Comparison of ENCODE assay signal across 15 cellular contexts in genomic region chr6:113488812-113489685, GRCh38.
A peak's percentile ranks its signal among the peaks of the same experiment; 100 is the strongest.
DNase-seq lines count a peak whose midpoint lies in the region; ATAC-seq and TF ChIP-seq lines count a peak whose summit lies in the region.
"Had no signal": no experiment of that assay in that cellular context is flagged by ENCODE, and none has a peak within 500 bp of the region (broad histone marks: within the 10 kb centered on the region; RNA-seq: fewer than 3 reads in every experiment).

No MANE protein-coding gene starts in this region.

- H3K4me3 ChIP-seq in BE2C (ENCODE audit: low read depth, low read length) (no peak overlapping the region), HEK293 (ENCODE audit: low read depth, low read length) (no peak overlapping the region), Panc1 (ENCODE audit: low read depth in 2 of 2, low read length in 2 of 2) (no peak overlapping the region)
- H3K4me3 ChIP-seq: hepatocyte, ovary had no signal

- H3K36me3 ChIP-seq in BE2C (no peaks in the 10 kb centered on the region), HEK293 (ENCODE audit: control insufficient read depth in 2 of 2, insufficient read depth in 1 of 2, low read length in 2 of 2) (no peaks in the 10 kb centered on the region), Panc1 (ENCODE audit: control insufficient read depth, insufficient read depth, low read length) (no peaks in the 10 kb centered on the region)
- H3K36me3 ChIP-seq: ovary had no signal

- H3K4me1 ChIP-seq in BE2C = no peaks in the 10 kb centered on the region
- no peaks in the 10 kb centered on the region for H3K4me1 ChIP-seq in HEK293 (ENCODE audit: control insufficient read depth, insufficient read depth, low read length)
- H3K4me1 ChIP-seq in Panc1 (ENCODE audit: control insufficient read depth, insufficient read depth, low read length) = no peaks in the 10 kb centered on the region

- intact Hi-C loops in Panc1 (cut with micrococcal nuclease; ENCODE audit: unreplicated experiment) = no loop called here

- no TSS peak for BruUV-seq in Panc1 (replicated peaks; lab: Mats Ljungman, UMichigan)

- H3K27ac ChIP-seq in HEK293 (ENCODE audit: extremely low read depth, low read depth, low read length) (no peak overlapping the region), Panc1 (ENCODE audit: low read length) (no peak overlapping the region)
- H3K27ac ChIP-seq: hepatocyte, ovary had no signal

- TF ChIP-seq CTCF in BE2C (IDR thresholded peaks at IDR 0.05; ENCODE audit: low read depth, low read length) = peak; percentile 33
- TF ChIP-seq CTCF in HEK293 (tag by site-specific recombination; IDR thresholded peaks at IDR 0.05) = no peak
- TF ChIP-seq CTCF in Panc1 (IDR thresholded peaks at IDR 0.05) = peak; percentile 32; the same call in 1 of the 2 replicates

- in situ Hi-C loops in Panc1 (cut with HindIII; ENCODE audit: low pct_unique_long_range_greater_than_20kb, low sequenced_read_pairs) = no loop called here

- CTCF ChIA-PET in HEK293 (lab: Yijun Ruan, JAX) = interaction anchor here (0.6 to 1.6 kb wide), 13 partner anchors 9 to 989 kb away, joined by 3 to 6 read pairs (median 4); no protein-coding TSS in a partner anchor
- CTCF ChIA-PET in Panc1 (lab: Charles Lee) = no interaction called here

- ATAC-seq in Panc1 = no peak
- ATAC-seq in GM21529 (IDR thresholded peaks at IDR 0.05; ENCODE audit: unreplicated experiment) = no peak
- ATAC-seq in HG03432 (IDR thresholded peaks at IDR 0.05; ENCODE audit: unreplicated experiment) = no peak
- ATAC-seq: activated T-cell treated with anti-CD3 and anti-CD28 coated beads, Interleukin-2, amount 50 U/mL, for 4 hours had no signal

- no peaks in the 10 kb centered on the region for H3K27me3 ChIP-seq in BE2C
- no peaks in the 10 kb centered on the region for H3K27me3 ChIP-seq in Panc1 (ENCODE audit: control insufficient read depth, insufficient read depth, low read length)
- H3K27me3 ChIP-seq: hepatocyte, ovary had no signal

- no peaks in the 10 kb centered on the region for H3K9me3 ChIP-seq in BE2C
- no peaks in the 10 kb centered on the region for H3K9me3 ChIP-seq in HEK293 (ENCODE audit: control insufficient read depth, insufficient read depth, low read depth, low read length)
- no peaks in the 10 kb centered on the region for H3K9me3 ChIP-seq in Panc1 (ENCODE audit: control insufficient read depth, insufficient read depth, low read depth, low read length)
- H3K9me3 ChIP-seq: ovary had no signal

- DNase-seq in BE2C (no peak), Panc1 (ENCODE audit: low read depth, low spot score) (no peak), iPS DF 19.7 (ENCODE audit: low read depth, low spot score) (peak; percentile 7), NCI-H2196 treated with DMSO at 0.1 percent for 48 hours (lab: John Stamatoyannopoulos, UW; ENCODE audit: unreplicated experiment) (no peak), DMS114 treated with DMSO at 0.1 percent for 48 hours (lab: John Stamatoyannopoulos, UW; ENCODE audit: unreplicated experiment) (no peak)
- DNase-seq: activated B cell treated with CpG ODN at 0.5 μM for 24 hours; activated T-cell treated with anti-CD3 and anti-CD28 coated beads, Interleukin-2, amount 50 U/mL, for 4 hours; DND-41; MV-4-11; ovary; stimulated activated CD4-positive, alpha-beta T cell treated with anti-CD3 and anti-CD28 coated beads, Interleukin-1b, Interleukin-23, amount 100 ng/mL, for 48 hours had no signal

- POLR2A ChIA-PET in HEK293 (lab: Yijun Ruan, JAX) (no interaction called here), Panc1 (lab: Charles Lee) (no interaction called here)

TF ChIP-seq in HEK293, 187 proteins besides CTCF, POLR2A, EP300 and RAD21:
- TF ChIP-seq ZNF768 (tag by site-specific recombination; IDR thresholded peaks at IDR 0.05) (peak; percentile 26; the same call in 1 of the 2 replicates), ZNF174 (tag by site-specific recombination; IDR thresholded peaks at IDR 0.05) (no peak), ZNF654 (tag by site-specific recombination; IDR thresholded peaks at IDR 0.05; ENCODE audit: low read depth) (peak; percentile 20; the same call in 1 of the 2 replicates)
